ENCODE assay signal across 2 cellular contexts in the genomic region with DNA sequence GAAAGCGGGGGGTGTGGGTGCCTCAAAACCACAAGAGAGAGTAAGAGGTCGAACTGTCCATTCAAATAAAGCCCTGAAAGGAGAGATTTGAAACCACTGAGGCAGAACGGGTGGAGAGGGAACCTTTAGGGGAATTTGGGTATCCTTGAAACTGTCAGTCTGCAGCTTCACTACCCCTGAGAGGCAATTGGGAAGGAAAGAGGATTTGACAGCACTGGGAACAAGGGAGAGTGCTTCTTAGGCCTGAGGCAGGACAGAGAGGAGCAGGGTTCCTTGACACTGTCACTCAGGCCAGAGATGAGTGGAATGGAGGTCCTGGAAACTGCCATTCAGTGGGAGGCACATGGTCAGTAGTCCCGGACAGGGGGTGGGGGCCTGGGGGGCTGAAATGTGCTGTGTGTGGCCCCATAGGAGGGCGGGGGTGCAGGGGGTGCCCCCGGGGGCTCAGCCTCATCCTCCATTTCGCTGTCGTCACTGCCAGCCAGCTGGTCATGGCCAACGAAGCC.
A peak's percentile ranks its signal among the peaks of the same experiment; 100 is the strongest.
TF ChIP-seq lines count a peak whose summit lies in the region.

No MANE protein-coding gene starts in this region.

TF ChIP-seq in GM23338, 12 proteins besides CTCF, POLR2A, EP300 and RAD21 (continues in another document):
- TF ChIP-seq ZNF114 (CRISPR knock-in tag; IDR thresholded peaks at IDR 0.05), result no peak
- TF ChIP-seq, protein P1, sequence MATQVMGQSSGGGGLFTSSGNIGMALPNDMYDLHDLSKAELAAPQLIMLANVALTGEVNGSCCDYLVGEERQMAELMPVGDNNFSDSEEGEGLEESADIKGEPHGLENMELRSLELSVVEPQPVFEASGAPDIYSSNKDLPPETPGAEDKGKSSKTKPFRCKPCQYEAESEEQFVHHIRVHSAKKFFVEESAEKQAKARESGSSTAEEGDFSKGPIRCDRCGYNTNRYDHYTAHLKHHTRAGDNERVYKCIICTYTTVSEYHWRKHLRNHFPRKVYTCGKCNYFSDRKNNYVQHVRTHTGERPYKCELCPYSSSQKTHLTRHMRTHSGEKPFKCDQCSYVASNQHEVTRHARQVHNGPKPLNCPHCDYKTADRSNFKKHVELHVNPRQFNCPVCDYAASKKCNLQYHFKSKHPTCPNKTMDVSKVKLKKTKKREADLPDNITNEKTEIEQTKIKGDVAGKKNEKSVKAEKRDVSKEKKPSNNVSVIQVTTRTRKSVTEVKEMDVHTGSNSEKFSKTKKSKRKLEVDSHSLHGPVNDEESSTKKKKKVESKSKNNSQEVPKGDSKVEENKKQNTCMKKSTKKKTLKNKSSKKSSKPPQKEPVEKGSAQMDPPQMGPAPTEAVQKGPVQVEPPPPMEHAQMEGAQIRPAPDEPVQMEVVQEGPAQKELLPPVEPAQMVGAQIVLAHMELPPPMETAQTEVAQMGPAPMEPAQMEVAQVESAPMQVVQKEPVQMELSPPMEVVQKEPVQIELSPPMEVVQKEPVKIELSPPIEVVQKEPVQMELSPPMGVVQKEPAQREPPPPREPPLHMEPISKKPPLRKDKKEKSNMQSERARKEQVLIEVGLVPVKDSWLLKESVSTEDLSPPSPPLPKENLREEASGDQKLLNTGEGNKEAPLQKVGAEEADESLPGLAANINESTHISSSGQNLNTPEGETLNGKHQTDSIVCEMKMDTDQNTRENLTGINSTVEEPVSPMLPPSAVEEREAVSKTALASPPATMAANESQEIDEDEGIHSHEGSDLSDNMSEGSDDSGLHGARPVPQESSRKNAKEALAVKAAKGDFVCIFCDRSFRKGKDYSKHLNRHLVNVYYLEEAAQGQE (IDR thresholded peaks at IDR 0.05; ENCODE audit: unreplicated experiment), result no peak
- no peak for TF ChIP-seq STAT1 (IDR thresholded peaks at IDR 0.05; ENCODE audit: unreplicated experiment)
- TF ChIP-seq JUNB (IDR thresholded peaks at IDR 0.05; ENCODE audit: unreplicated experiment), result no peak
- TF ChIP-seq POLR2AphosphoS5 (IDR thresholded peaks at IDR 0.05; ENCODE audit: low read depth), result no peak
- no peak for TF ChIP-seq ZNF462 (CRISPR knock-in tag; IDR thresholded peaks at IDR 0.05)
- TF ChIP-seq NANOG (IDR thresholded peaks at IDR 0.05; ENCODE audit: borderline replicate concordance), result no peak
- no peak for TF ChIP-seq ETS1 (IDR thresholded peaks at IDR 0.05)
- no peak for TF ChIP-seq CREB1 (CRISPR knock-in tag; IDR thresholded peaks at IDR 0.05; ENCODE audit: low read depth)
- no peak for TF ChIP-seq EZH2phosphoT487 (IDR thresholded peaks at IDR 0.05; ENCODE audit: unreplicated experiment)

TF ChIP-seq in K562, 482 proteins besides CTCF, POLR2A, EP300 and RAD21 (continues in another document):
- peak; percentile 100 for TF ChIP-seq PTBP1 (IDR thresholded peaks at IDR 0.05; ENCODE audit: low read depth, low read length)
- peak; percentile 32; the same call in 1 of the 2 replicates for TF ChIP-seq VEZF1 (CRISPR knock-in tag; IDR thresholded peaks at IDR 0.05)
- TF ChIP-seq MIER1 (IDR thresholded peaks at IDR 0.05; ENCODE audit: low read depth), result peak; percentile 100
- TF ChIP-seq CBX3 (IDR thresholded peaks at IDR 0.05; ENCODE audit: borderline replicate concordance in 1 of 2, low read length in 2 of 2), result no peak
- peak in 1 of 2 experiments; percentile 5; a peak in 1 of 4 replicates for TF ChIP-seq RCOR1 (IDR thresholded peaks at IDR 0.05; ENCODE audit: borderline replicate concordance in 1 of 2, low read depth in 2 of 2, low read length in 2 of 2)
- no peak for TF ChIP-seq GTF2F1 (IDR thresholded peaks at IDR 0.05; ENCODE audit: low read depth, low read length)
- peak in 1 of 2 experiments; percentile 97; a peak in 2 of 4 replicates for TF ChIP-seq MLLT1 (IDR thresholded peaks at IDR 0.05)
- 0 out of 2 replicates have a peak, but pooled peaks have one; percentile 10 for TF ChIP-seq ARID1B (IDR thresholded peaks at IDR 0.05)
- TF ChIP-seq ZBTB49 (CRISPR knock-in tag; IDR thresholded peaks at IDR 0.05; ENCODE audit: borderline replicate concordance), result 0 out of 2 replicates have a peak, but pooled peaks have one; percentile 21
- TF ChIP-seq, protein P2, sequence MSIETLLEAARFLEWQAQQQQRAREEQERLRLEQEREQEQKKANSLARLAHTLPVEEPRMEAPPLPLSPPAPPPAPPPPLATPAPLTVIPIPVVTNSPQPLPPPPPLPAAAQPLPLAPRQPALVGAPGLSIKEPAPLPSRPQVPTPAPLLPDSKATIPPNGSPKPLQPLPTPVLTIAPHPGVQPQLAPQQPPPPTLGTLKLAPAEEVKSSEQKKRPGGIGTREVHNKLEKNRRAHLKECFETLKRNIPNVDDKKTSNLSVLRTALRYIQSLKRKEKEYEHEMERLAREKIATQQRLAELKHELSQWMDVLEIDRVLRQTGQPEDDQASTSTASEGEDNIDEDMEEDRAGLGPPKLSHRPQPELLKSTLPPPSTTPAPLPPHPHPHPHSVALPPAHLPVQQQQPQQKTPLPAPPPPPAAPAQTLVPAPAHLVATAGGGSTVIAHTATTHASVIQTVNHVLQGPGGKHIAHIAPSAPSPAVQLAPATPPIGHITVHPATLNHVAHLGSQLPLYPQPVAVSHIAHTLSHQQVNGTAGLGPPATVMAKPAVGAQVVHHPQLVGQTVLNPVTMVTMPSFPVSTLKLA (conservative IDR thresholded peaks at IDR 0.05), result 0 out of 4 replicates have a peak, but pooled peaks of 1 of the 2 experiments have one; percentile 39
- TF ChIP-seq, protein P3, sequence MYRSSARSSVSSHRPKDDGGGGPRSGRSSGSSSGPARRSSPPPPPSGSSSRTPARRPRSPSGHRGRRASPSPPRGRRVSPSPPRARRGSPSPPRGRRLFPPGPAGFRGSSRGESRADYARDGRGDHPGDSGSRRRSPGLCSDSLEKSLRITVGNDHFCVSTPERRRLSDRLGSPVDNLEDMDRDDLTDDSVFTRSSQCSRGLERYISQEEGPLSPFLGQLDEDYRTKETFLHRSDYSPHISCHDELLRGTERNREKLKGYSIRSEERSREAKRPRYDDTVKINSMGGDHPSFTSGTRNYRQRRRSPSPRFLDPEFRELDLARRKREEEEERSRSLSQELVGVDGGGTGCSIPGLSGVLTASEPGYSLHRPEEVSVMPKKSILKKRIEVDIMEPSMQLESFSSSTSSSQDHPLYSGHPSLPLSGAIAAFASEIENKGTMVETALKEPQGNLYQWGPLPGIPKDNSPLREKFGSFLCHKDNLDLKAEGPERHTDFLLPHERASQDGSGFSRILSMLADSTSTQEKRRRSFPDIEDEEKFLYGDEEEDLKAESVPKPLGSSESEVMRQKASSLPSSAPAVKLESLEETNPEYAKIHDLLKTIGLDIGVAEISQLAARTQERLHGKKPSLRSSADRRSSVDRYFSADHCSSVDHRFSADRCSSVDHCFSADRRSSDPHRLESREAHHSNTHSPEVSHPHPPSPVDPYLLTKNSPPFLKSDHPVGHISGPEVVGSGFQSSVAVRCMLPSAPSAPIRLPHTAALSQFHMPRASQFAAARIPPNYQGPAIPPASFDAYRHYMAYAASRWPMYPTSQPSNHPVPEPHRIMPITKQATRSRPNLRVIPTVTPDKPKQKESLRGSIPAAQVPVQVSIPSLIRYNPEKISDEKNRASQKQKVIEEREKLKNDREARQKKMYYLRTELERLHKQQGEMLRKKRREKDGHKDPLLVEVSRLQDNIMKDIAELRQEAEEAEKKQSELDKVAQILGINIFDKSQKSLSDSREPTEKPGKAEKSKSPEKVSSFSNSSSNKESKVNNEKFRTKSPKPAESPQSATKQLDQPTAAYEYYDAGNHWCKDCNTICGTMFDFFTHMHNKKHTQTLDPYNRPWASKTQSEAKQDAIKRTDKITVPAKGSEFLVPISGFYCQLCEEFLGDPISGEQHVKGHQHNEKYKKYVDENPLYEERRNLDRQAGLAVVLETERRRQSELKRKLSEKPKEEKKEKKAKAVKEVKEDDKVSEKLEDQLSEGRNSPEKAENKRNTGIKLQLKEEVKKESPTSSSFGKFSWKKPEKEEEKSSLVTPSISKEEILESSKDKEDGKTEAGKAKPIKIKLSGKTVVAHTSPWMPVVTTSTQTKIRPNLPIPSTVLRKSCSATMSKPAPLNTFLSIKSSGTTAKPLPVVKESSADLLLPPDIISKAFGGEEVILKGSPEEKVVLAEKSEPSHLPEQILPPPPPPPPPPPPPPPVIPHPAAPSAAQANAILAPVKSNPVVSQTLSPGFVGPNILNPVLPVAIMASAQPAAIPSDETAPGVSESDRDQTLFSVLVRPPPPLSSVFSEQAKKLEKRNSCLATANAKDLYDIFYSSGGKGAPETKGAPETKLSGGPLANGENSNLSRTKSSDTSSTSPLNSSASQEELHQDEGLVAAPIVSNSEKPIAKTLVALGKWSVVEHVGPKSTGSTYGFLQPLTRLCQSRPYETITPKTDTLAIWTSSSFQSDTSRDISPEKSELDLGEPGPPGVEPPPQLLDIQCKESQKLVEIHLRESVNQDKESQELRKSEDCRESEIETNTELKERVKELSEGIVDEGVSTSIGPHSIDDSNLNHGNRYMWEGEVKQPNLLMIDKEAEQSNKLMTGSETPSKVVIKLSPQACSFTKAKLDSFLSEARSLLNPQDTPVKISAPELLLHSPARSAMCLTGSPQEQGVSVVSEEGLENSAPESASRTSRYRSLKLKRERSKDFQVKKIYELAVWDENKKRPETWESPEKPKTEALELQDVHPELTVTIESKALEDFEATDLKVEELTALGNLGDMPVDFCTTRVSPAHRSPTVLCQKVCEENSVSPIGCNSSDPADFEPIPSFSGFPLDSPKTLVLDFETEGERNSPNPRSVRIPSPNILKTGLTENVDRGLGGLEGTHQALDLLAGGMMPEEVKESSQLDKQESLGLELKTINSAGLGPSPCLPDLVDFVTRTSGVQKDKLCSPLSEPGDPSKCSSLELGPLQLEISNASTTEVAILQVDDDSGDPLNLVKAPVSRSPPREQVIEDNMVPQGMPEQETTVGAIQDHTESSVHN (IDR thresholded peaks at IDR 0.05; ENCODE audit: borderline replicate concordance in 1 of 2, low read depth in 1 of 2), result no peak
- TF ChIP-seq, protein P4, sequence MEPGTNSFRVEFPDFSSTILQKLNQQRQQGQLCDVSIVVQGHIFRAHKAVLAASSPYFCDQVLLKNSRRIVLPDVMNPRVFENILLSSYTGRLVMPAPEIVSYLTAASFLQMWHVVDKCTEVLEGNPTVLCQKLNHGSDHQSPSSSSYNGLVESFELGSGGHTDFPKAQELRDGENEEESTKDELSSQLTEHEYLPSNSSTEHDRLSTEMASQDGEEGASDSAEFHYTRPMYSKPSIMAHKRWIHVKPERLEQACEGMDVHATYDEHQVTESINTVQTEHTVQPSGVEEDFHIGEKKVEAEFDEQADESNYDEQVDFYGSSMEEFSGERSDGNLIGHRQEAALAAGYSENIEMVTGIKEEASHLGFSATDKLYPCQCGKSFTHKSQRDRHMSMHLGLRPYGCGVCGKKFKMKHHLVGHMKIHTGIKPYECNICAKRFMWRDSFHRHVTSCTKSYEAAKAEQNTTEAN (CRISPR knock-in tag; IDR thresholded peaks at IDR 0.05), result 0 out of 2 replicates have a peak, but pooled peaks have one; percentile 59
- 0 out of 2 replicates have a peak, but pooled peaks have one; percentile 19 for TF ChIP-seq EP400 (IDR thresholded peaks at IDR 0.05)
- peak; percentile 91 for TF ChIP-seq ZSCAN29 (IDR thresholded peaks at IDR 0.05)
- TF ChIP-seq, protein P5, sequence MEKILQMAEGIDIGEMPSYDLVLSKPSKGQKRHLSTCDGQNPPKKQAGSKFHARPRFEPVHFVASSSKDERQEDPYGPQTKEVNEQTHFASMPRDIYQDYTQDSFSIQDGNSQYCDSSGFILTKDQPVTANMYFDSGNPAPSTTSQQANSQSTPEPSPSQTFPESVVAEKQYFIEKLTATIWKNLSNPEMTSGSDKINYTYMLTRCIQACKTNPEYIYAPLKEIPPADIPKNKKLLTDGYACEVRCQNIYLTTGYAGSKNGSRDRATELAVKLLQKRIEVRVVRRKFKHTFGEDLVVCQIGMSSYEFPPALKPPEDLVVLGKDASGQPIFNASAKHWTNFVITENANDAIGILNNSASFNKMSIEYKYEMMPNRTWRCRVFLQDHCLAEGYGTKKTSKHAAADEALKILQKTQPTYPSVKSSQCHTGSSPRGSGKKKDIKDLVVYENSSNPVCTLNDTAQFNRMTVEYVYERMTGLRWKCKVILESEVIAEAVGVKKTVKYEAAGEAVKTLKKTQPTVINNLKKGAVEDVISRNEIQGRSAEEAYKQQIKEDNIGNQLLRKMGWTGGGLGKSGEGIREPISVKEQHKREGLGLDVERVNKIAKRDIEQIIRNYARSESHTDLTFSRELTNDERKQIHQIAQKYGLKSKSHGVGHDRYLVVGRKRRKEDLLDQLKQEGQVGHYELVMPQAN (IDR thresholded peaks at IDR 0.05; ENCODE audit: borderline replicate concordance), result no peak
- TF ChIP-seq E2F1 (CRISPR knock-in tag; IDR thresholded peaks at IDR 0.05), result 0 out of 2 replicates have a peak, but pooled peaks have one; percentile 20
